21 cellular contexts compared by ENCODE assay signal in the genomic region with DNA sequence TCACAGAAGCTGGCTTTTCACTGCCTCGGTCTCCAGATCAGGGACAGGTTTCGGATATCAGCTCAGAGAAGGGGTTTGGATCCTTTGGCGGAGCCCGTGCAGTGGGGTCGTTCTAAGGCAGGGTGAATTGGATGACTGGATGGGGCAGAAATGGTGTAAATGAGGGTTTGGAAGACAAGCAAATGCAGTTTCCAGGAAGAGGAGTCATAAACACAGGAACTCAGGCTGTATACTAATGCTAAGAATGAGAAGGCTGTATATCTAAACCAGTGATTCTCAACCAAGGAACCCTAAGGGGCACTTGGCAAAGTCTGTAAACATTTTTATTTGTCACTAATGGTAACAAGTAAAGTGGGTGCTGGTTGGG.
DNase-seq lines count a peak whose midpoint lies in the region; ATAC-seq, FAIRE-seq and TF ChIP-seq lines count a peak whose summit lies in the region.
"Had no signal": no experiment of that assay in that cellular context is flagged by ENCODE, and none has a peak within 500 bp of the region (broad histone marks: within the 10 kb centered on the region; RNA-seq: fewer than 3 reads in every experiment).

No MANE protein-coding gene starts in this region.

- H3K9ac ChIP-seq in colonic mucosa (ENCODE audit: low read depth in 2 of 2, low read length in 2 of 2), result no peak overlapping the region

- H3K4me1 ChIP-seq in ACC112 (ENCODE audit: control insufficient read depth, insufficient read depth, low read length, unreplicated experiment) (peaks cover 32% of the 10 kb centered on the region), colonic mucosa (no peaks in the 10 kb centered on the region), osteoblast (ENCODE audit: insufficient read depth, low read length) (peaks cover 13% of the 10 kb centered on the region)
- H3K4me1 ChIP-seq: heart right ventricle, tibial nerve had no signal

- intact Hi-C loops in colonic mucosa (cut with DNase I), result no loop called here

- H3K36me3 ChIP-seq in ACC112 (ENCODE audit: insufficient read depth, low read length) (no peaks in the 10 kb centered on the region), colonic mucosa (no peaks in the 10 kb centered on the region), osteoblast (ENCODE audit: insufficient read depth, low read length) (no peaks in the 10 kb centered on the region)
- H3K36me3 ChIP-seq: heart right ventricle, tibial nerve had no signal

- H4K20me1 ChIP-seq in osteoblast (ENCODE audit: insufficient read depth, low read length), result no peaks in the 10 kb centered on the region

- H3K4me2 ChIP-seq in osteoblast (ENCODE audit: insufficient read depth, low read length), result peak overlapping the region; percentile 73

- H3K27me3 ChIP-seq in ACC112 (ENCODE audit: insufficient read depth, low read length) (no peaks in the 10 kb centered on the region), colonic mucosa (no peaks in the 10 kb centered on the region), osteoblast (ENCODE audit: insufficient read depth, low read length) (no peaks in the 10 kb centered on the region)
- H3K27me3 ChIP-seq: heart right ventricle, tibial nerve had no signal

- DNase-seq in NCI-H226 (peak; percentile 20), colonic mucosa (no peak), osteoblast (ENCODE audit: insufficient read length, low spot score, missing footprints) (no peak), NCI-H1694 treated with DMSO at 0.1 percent for 48 hours (lab: John Stamatoyannopoulos, UW) (no peak), GM19239 (ENCODE audit: insufficient read length, low spot score) (no peak), DMS 273 treated with DMSO at 0.1 percent for 48 hours (lab: John Stamatoyannopoulos, UW) (no peak)
- DNase-seq: activated naive CD8-positive, alpha-beta T cell treated with anti-CD3 and anti-CD28 coated beads, Interleukin-2, amount 50 U/mL, for 24 hours; CD4-positive, CD25-positive, alpha-beta regulatory T cell; effector CD4-positive, alpha-beta T cell; H7; heart right ventricle; natural killer cell; NCI-H2081 treated with DMSO at 0.1 percent for 48 hours; NCI-H524 treated with DMSO at 0.1 percent for 48 hours had no signal

- peak overlapping the region; percentile 100 for H2AFZ ChIP-seq in ACC112 (ENCODE audit: low read length, unreplicated experiment)
- H2AFZ ChIP-seq in osteoblast (ENCODE audit: low read length), result peak overlapping the region; percentile 78

- no peaks in the 10 kb centered on the region for H3K79me2 ChIP-seq in ACC112 (ENCODE audit: control insufficient read depth, insufficient read depth, low read length, unreplicated experiment)
- no peaks in the 10 kb centered on the region for H3K79me2 ChIP-seq in osteoblast (ENCODE audit: insufficient read depth, low read length)

- no peak for FAIRE-seq in GM19239 (lab: Jason Lieb, UNC)
- FAIRE-seq: A204.1 had no signal

- TF ChIP-seq CTCF in colonic mucosa (IDR thresholded peaks at IDR 0.05), result no peak
- no peak for TF ChIP-seq CTCF in osteoblast (IDR thresholded peaks at IDR 0.05; ENCODE audit: extremely low read depth, low read depth, low read length)

- H3K4me3 ChIP-seq in ACC112 (ENCODE audit: low read depth, low read length) (peak overlapping the region; percentile 60), colonic mucosa (no peak overlapping the region), osteoblast (ENCODE audit: insufficient read depth, low read length) (peak overlapping the region; percentile 45)
- H3K4me3 ChIP-seq: heart right ventricle, lung, tibial nerve had no signal

- H3K27ac ChIP-seq in ACC112 (ENCODE audit: low read depth, low read length) (peak overlapping the region; percentile 100), colonic mucosa (peak overlapping the region; percentile 43), osteoblast (ENCODE audit: low read depth, low read length) (peak overlapping the region; percentile 88)
- H3K27ac ChIP-seq: heart right ventricle, tibial nerve had no signal

- no peak for ATAC-seq in GM18511 (IDR thresholded peaks at IDR 0.05; ENCODE audit: unreplicated experiment)
- ATAC-seq: activated CD4-positive, CD25-positive, alpha-beta regulatory T cell treated with anti-CD3 and anti-CD28 coated beads, Interleukin-2, amount 50 U/mL, for 24 hours; activated naive CD8-positive, alpha-beta T cell treated with anti-CD3 and anti-CD28 coated beads, Interleukin-2, amount 50 U/mL, for 24 hours; heart right ventricle; natural killer cell; stimulated activated effector memory CD8-positive, alpha-beta T cell treated with anti-CD3 and anti-CD28 coated beads, Interleukin-12 subunit alpha, Interleukin-12 subunit beta, amount 100 ng/mL, for 72 hours had no signal

- H3K9me3 ChIP-seq in colonic mucosa (no peaks in the 10 kb centered on the region), osteoblast (ENCODE audit: low read depth, low read length) (no peaks in the 10 kb centered on the region)
- H3K9me3 ChIP-seq: tibial nerve had no signal

Comparison
In these comparisons a context has a peak if more than half of its experiments do, and no peak if none do; other contexts are left out.
1. H3K27ac ChIP-seq: peak in every context shown above with its lines; median percentile 100 in ACC112; 88 in osteoblast; 43 in colonic mucosa.